8 cellular contexts compared by ENCODE assay signal in the genomic region with DNA sequence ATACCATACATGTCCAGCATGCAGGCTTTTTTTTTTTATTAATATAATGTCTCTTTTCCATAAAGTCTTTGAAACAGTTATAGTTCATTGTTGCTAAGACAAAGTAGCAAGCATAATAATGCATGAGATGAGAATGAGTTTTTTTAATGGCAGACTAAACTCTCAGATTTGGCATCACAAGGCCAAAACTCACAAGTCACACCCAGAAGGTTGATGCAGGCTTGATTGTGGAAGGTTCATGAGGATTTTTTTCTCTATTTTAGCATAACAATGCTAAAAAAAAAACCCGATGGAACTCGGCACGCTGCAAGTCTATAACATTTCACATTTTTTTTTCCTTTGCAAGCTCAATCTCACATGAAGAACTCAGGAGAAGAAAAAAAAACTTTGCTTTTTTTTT. TPM values are rescaled to one million over a fixed set of nuclear protein-coding genes. Genes with fewer than 3 reads are reported as not detected.
DNase-seq lines count a peak whose midpoint lies in the region; ATAC-seq and TF ChIP-seq lines count a peak whose summit lies in the region.

No MANE protein-coding gene starts in this region.

- H3K27ac ChIP-seq in mesodermal cell (ENCODE audit: low read depth, low read length, severe bottlenecking) (no peak overlapping the region), thoracic aorta (peak overlapping the region in 1 of 2 donors; percentile 30)

- H3K4me3 ChIP-seq in mesodermal cell (ENCODE audit: extremely low read depth, insufficient read depth, low read length, poor library complexity, severe bottlenecking): peak overlapping the region; percentile 52
- peak overlapping the region; percentile 86 for H3K4me3 ChIP-seq in thoracic aorta

- H3K27me3 ChIP-seq in thoracic aorta (replicated peaks; ENCODE audit: insufficient read depth): no peaks in the 10 kb centered on the region

- H3K36me3 Mint-ChIP-seq in activated T-cell treated with anti-CD3 and anti-CD28 coated beads, Interleukin-2, amount 50 U/mL, for 24 hours (ENCODE audit: low read depth): peaks cover 62% of the 10 kb centered on the region
- peaks cover 28% of the 10 kb centered on the region for H3K36me3 Mint-ChIP-seq in central memory CD8-positive, alpha-beta T cell (ENCODE audit: insufficient read depth)

- H3K4me1 ChIP-seq in mesodermal cell (ENCODE audit: control insufficient read depth, insufficient read depth, low read length, poor library complexity, severe bottlenecking) (peaks cover 16% of the 10 kb centered on the region), thoracic aorta (ENCODE audit: control insufficient read depth in 1 of 2, low read depth in 2 of 2) (peaks cover 9 to 47% of the 10 kb centered on the region in 2 donors)

- H3K9me3 Mint-ChIP-seq in activated T-cell treated with anti-CD3 and anti-CD28 coated beads, Interleukin-2, amount 50 U/mL, for 24 hours: no peaks in the 10 kb centered on the region
- H3K9me3 Mint-ChIP-seq in central memory CD8-positive, alpha-beta T cell: no peaks in the 10 kb centered on the region

- DNase-seq in activated T-cell treated with anti-CD3 and anti-CD28 coated beads, Interleukin-2, amount 50 U/mL, for 24 hours: no peak
- no peak for DNase-seq in activated T-cell treated with anti-CD3 and anti-CD28 coated beads, Interleukin-2, amount 50 U/mL, for 1 hour
- DNase-seq in central memory CD8-positive, alpha-beta T cell (ENCODE audit: low spot score in 2 of 2): no peak
- DNase-seq in thoracic aorta (ENCODE audit: low spot score): no peak
- no peak for DNase-seq in islet precursor cell

- H3K36me3 ChIP-seq in mesodermal cell (ENCODE audit: control insufficient read depth, insufficient read depth, low read length) (no peaks in the 10 kb centered on the region), thoracic aorta (no peaks in the 10 kb centered on the region)

- no peak for ATAC-seq in central memory CD8-positive, alpha-beta T cell (replicated peaks; ENCODE audit: extremely low read depth, poor library complexity, severe bottlenecking)
- ATAC-seq in thoracic aorta (ENCODE audit: insufficient number of reproducible peaks, low FRiP score, low read depth) (no peak), GM21390 (IDR thresholded peaks at IDR 0.05; ENCODE audit: unreplicated experiment) (no peak), GM19324 (IDR thresholded peaks at IDR 0.05; ENCODE audit: low FRiP score, unreplicated experiment) (no peak)

- no peaks in the 10 kb centered on the region for H3K9me3 ChIP-seq in mesodermal cell (ENCODE audit: control insufficient read depth, low read length)
- no peaks in the 10 kb centered on the region for H3K9me3 ChIP-seq in thoracic aorta

- WGBS in mesodermal cell (ENCODE audit: insufficient coverage in 2 of 2), 2 experiments: 7 to 20% methylated on average over 1 to 3 of the region's 3 CpGs

- TF ChIP-seq CTCF in thoracic aorta (IDR thresholded peaks at IDR 0.05): no peak

- peaks cover 45% of the 10 kb centered on the region for H3K4me1 Mint-ChIP-seq in activated T-cell treated with anti-CD3 and anti-CD28 coated beads, Interleukin-2, amount 50 U/mL, for 24 hours (ENCODE audit: low read depth)
- peaks cover 51% of the 10 kb centered on the region for H3K4me1 Mint-ChIP-seq in central memory CD8-positive, alpha-beta T cell

- peak overlapping the region; percentile 88 for H3K4me3 Mint-ChIP-seq in activated T-cell treated with anti-CD3 and anti-CD28 coated beads, Interleukin-2, amount 50 U/mL, for 24 hours
- H3K4me3 Mint-ChIP-seq in central memory CD8-positive, alpha-beta T cell: peak overlapping the region; percentile 92

- peaks cover 28% of the 10 kb centered on the region for H3K27me3 Mint-ChIP-seq in activated T-cell treated with anti-CD3 and anti-CD28 coated beads, Interleukin-2, amount 50 U/mL, for 24 hours
- no peaks in the 10 kb centered on the region for H3K27me3 Mint-ChIP-seq in central memory CD8-positive, alpha-beta T cell

- peak overlapping the region; percentile 92 for H3K27ac Mint-ChIP-seq in activated T-cell treated with anti-CD3 and anti-CD28 coated beads, Interleukin-2, amount 50 U/mL, for 24 hours
- peak overlapping the region; percentile 91 for H3K27ac Mint-ChIP-seq in central memory CD8-positive, alpha-beta T cell (ENCODE audit: low read depth)

RNA-seq across cellular contexts. Expression of a gene that starts 2.8 kb away (rescaled TPM):
- polyA plus RNA-seq in mesodermal cell (2013, experiment 1 of 2): 7.3 TPM
- polyA plus RNA-seq in mesodermal cell (2013, experiment 2 of 2): 5.0 TPM
- 10 to 100 TPM; 20.0 to 41.8 TPM for total RNA-seq in thoracic aorta
